ENCODE assay signal across 4 cellular contexts in genomic region chr14:105752420-105752819, GRCh38.
DNase-seq lines count a peak whose midpoint lies in the region; ATAC-seq, FAIRE-seq and TF ChIP-seq lines count a peak whose summit lies in the region.
"Not testable (repeated sequence)": the region's sequence is repeated elsewhere in the genome, so short reads cannot be mapped to it uniquely, and the experiment has no call there.

No MANE protein-coding gene starts in this region.

- not testable (repeated sequence) for ATAC-seq in Right ventricle myocardium superior (ENCODE audit: poor library complexity)
- ATAC-seq in stimulated activated naive CD8-positive, alpha-beta T cell treated with anti-CD3 and anti-CD28 coated beads, Interleukin-15, Interleukin-2, amounts not matched to agents 100 U/mL and 50 U/mL, for 24 hours = peak; percentile 47

- peak; percentile 42 for FAIRE-seq in GM12892 (lab: Jason Lieb, UNC)

- H3K36me3 ChIP-seq in sigmoid colon = not testable (repeated sequence)

- not testable (repeated sequence) for TF ChIP-seq EP300 in sigmoid colon (IDR thresholded peaks at IDR 0.05)

- H3K4me1 ChIP-seq in sigmoid colon = not testable (repeated sequence)

- not testable (repeated sequence) for TF ChIP-seq POLR2A in GM12892 (IDR thresholded peaks at IDR 0.05; ENCODE audit: low read depth, low read length); sigmoid colon (IDR thresholded peaks at IDR 0.05)

- not testable (repeated sequence) for DNase-seq in GM12892 (ENCODE audit: insufficient read length); stimulated activated naive CD8-positive, alpha-beta T cell treated with anti-CD3 and anti-CD28 coated beads, Interleukin-15, Interleukin-2, amounts not matched to agents 100 U/mL and 50 U/mL, for 24 hours
- DNase-seq in Right ventricle myocardium superior = peak; percentile 19
- peak; percentile 19 for DNase-seq in sigmoid colon

- 62 to 83% methylated on average over 4 of the region's 7 CpGs for WGBS in sigmoid colon, 2 donors

- H3K9me3 ChIP-seq in sigmoid colon = not testable (repeated sequence)

- H3K4me3 ChIP-seq in sigmoid colon = not testable (repeated sequence)

- H3K27ac ChIP-seq in sigmoid colon = not testable (repeated sequence)

- H3K27me3 ChIP-seq in sigmoid colon = not testable (repeated sequence)

- intact Hi-C loops in Right ventricle myocardium superior (cut with DNase I); sigmoid colon (cut with DNase I): not testable (repeated sequence)

- TF ChIP-seq CTCF in sigmoid colon (IDR thresholded peaks at IDR 0.05) = not testable (repeated sequence)
